8 cellular contexts compared by ENCODE assay signal in the genomic region with DNA sequence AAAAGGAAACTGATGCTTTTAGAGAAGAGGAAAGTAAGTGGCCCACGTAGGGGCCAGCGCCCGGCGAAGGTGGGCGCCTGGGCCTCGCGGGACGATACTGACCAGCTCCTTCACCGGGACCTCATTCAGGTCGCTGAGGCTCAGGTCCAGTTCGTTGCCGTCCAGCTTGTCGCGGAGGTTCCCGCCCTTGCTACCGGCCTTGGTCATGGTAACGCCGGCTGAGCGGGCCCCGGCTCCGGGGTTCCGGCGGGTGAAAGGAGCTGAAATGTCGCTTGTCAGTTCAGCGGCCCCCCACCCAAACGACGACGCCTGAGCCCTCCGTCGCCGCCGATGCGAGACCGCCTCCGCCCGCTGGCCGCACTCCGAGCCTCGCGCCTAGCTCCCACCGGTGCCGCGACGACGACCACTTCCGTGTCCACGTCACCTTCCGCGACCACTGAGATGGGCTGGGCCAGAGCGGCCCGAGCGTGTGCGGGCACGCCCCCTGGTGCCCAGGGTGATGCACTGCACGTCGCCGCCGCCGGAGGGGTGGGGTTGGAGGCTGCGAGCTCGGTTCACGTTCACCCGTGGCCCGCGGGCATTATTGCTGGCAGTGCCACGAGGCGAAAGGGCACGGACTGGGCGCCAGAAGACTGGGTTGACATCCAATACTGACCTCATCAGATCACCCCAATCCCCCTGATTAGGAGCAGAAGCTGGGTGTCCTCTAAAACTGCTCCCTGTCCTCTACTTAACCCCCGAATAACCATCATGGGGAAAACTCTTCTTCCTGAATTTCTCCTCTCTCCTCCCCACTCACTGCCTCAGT. TPM values are rescaled to one million over a fixed set of nuclear protein-coding genes. Genes with fewer than 3 reads are reported as not detected.
DNase-seq lines count a peak whose midpoint lies in the region; ATAC-seq and TF ChIP-seq lines count a peak whose summit lies in the region.

A gene (minus strand): TSS at position 413 of the 808 bp plus-strand sequence. CDS start 206 bp downstream, at position 207.

- ATAC-seq in GM19023 (IDR thresholded peaks at IDR 0.05; ENCODE audit: unreplicated experiment) (peak; percentile 98), HG03196 (IDR thresholded peaks at IDR 0.05; ENCODE audit: unreplicated experiment) (peak; percentile 98)

- peak; percentile 97 for TF ChIP-seq CTCF in chondrocyte (IDR thresholded peaks at IDR 0.05)

- H3K4me3 Mint-ChIP-seq in chondrocyte (ENCODE audit: unreplicated experiment): peak within 1 kb of the TSS; percentile 79

- H3K27me3 Mint-ChIP-seq in chondrocyte (ENCODE audit: low read depth): no peaks in the 10 kb centered on the region

- peaks cover 32% of the 10 kb centered on the region for H3K4me1 Mint-ChIP-seq in chondrocyte (ENCODE audit: low read depth)

- DNase-seq in AML-193 (lab: John Stamatoyannopoulos, UW): peak; percentile 84
- peak; percentile 42 for DNase-seq in NCI-H446 treated with DMSO at 0.1 percent for 48 hours (lab: John Stamatoyannopoulos, UW)
- peak; percentile 87 to 88 for DNase-seq in activated CD4-positive, alpha-beta T cell treated with anti-CD3 and anti-CD28 coated beads for 24 hours (ENCODE audit: low read depth in 2 of 2)
- no peak for DNase-seq in chondrocyte (ENCODE audit: low spot score)
- DNase-seq in kidney glomerular epithelial cell (lab: John Stamatoyannopoulos, UW): peak; percentile 62
- DNase-seq in stimulated activated CD4-positive, alpha-beta T cell treated with anti-CD3 and anti-CD28 coated beads, Interleukin-15, amount 100 ng/mL, for 48 hours (ENCODE audit: low read depth in 2 of 2): peak; percentile 83 to 91

- H3K36me3 Mint-ChIP-seq in chondrocyte (ENCODE audit: low read depth): peaks cover 21% of the 10 kb centered on the region

- H3K9me3 Mint-ChIP-seq in chondrocyte (ENCODE audit: low read depth): no peaks in the 10 kb centered on the region

- H3K27ac Mint-ChIP-seq in chondrocyte (ENCODE audit: unreplicated experiment): peak within 1 kb of the TSS; percentile 88

RNA-seq across cellular contexts. Expression of the gene that starts here (rescaled TPM):
- 144 to 162 TPM (median 148 TPM) in 3 replicates for total RNA-seq in chondrocyte
